9 cellular contexts compared by ENCODE assay signal in genomic region chr1:206699626-206700025, GRCh38. TPM values are rescaled to one million over a fixed set of nuclear protein-coding genes. Genes with fewer than 3 reads are reported as not detected.
DNase-seq lines count a peak whose midpoint lies in the region; ATAC-seq and TF ChIP-seq lines count a peak whose summit lies in the region.
"Had no signal": no experiment of that assay in that cellular context is flagged by ENCODE, and none has a peak within 500 bp of the region (broad histone marks: within the 10 kb centered on the region; RNA-seq: fewer than 3 reads in every experiment).

No MANE protein-coding gene starts in this region.

- no peaks in the 10 kb centered on the region for H3K27me3 Mint-ChIP-seq in CD4-positive, alpha-beta memory T cell

- H3K9me3 ChIP-seq in CD4-positive, alpha-beta memory T cell (ENCODE audit: control insufficient read depth in 1 of 2, low read length in 2 of 2), result no peaks in the 10 kb centered on the region
- H3K9me3 ChIP-seq in fibroblast of lung (ENCODE audit: control insufficient read depth, insufficient read depth, low read depth, low read length) (no peaks in the 10 kb centered on the region), osteoblast (ENCODE audit: low read depth, low read length) (no peaks in the 10 kb centered on the region)

- peaks cover 19 to 43% of the 10 kb centered on the region in 2 donors for H3K36me3 Mint-ChIP-seq in CD4-positive, alpha-beta memory T cell

- no peaks in the 10 kb centered on the region for H3K9me3 Mint-ChIP-seq in CD4-positive, alpha-beta memory T cell

- no peak overlapping the region for H3K9ac ChIP-seq in fibroblast of lung (ENCODE audit: insufficient read depth, low read length)

- DNase-seq in CD4-positive, alpha-beta memory T cell, result no peak
- DNase-seq in NOMO-1 treated with DMSO at 0.1 percent for 48 hours (lab: John Stamatoyannopoulos, UW; ENCODE audit: unreplicated experiment), result peak; percentile 49
- DNase-seq in fibroblast of lung (ENCODE audit: low read depth in 2 of 2), result peak in 1 of 2 donors; percentile 78
- no peak for DNase-seq in osteoblast (ENCODE audit: insufficient read length, low spot score, missing footprints)
- no peak for DNase-seq in activated CD8-positive, alpha-beta memory T cell treated with anti-CD3 and anti-CD28 coated beads, Interleukin-2, amount 50 U/mL, for 4 hours
- DNase-seq in NCI-H1436 treated with DMSO at 0.1 percent for 48 hours (lab: John Stamatoyannopoulos, UW), result no peak
- DNase-seq in COLO668 (lab: John Stamatoyannopoulos, UW; ENCODE audit: unreplicated experiment), result no peak

- CTCF ChIA-PET in CD4-positive, alpha-beta memory T cell (lab: Charles Lee; ENCODE audit: partially characterized antibody), result interaction anchor here (0.7 to 1.5 kb wide), 2 partner anchors 10 to 27 kb away, joined by 3 to 6 read pairs; no protein-coding TSS in a partner anchor

- ATAC-seq in GM21381 (IDR thresholded peaks at IDR 0.05; ENCODE audit: unreplicated experiment), result no peak

- intact Hi-C loops in CD4-positive, alpha-beta memory T cell (cut with micrococcal nuclease), result no loop called here

- H3K27ac ChIP-seq in CD4-positive, alpha-beta memory T cell (ENCODE audit: low read depth, low read length), result no peak overlapping the region
- H3K27ac ChIP-seq in fibroblast of lung (ENCODE audit: insufficient read depth, low read length), result peak overlapping the region; percentile 22
- peak overlapping the region; percentile 64 for H3K27ac ChIP-seq in osteoblast (ENCODE audit: low read depth, low read length)
- H3K27ac ChIP-seq: SK-N-MC had no signal

- peak overlapping the region in 3 of 8 donors; percentile 3 to 71 (median 64) for H3K4me3 Mint-ChIP-seq in CD4-positive, alpha-beta memory T cell

- H3K4me1 Mint-ChIP-seq in CD4-positive, alpha-beta memory T cell, result peaks cover 62 to 96% (median 83%) of the 10 kb centered on the region in 4 donors

- peaks cover 21% of the 10 kb centered on the region for H3K36me3 ChIP-seq in CD4-positive, alpha-beta memory T cell (ENCODE audit: insufficient read depth, low read length)
- peaks cover 5% of the 10 kb centered on the region for H3K36me3 ChIP-seq in fibroblast of lung (ENCODE audit: control insufficient read depth, insufficient read depth, low read length)
- H3K36me3 ChIP-seq in osteoblast (ENCODE audit: insufficient read depth, low read length), result peaks cover 14% of the 10 kb centered on the region

- TF ChIP-seq CTCF in fibroblast of lung (conservative IDR thresholded peaks at IDR 0.05 in 1 of 2, IDR thresholded peaks at IDR 0.05 in 1 of 2; ENCODE audit: low read depth in 1 of 2, low read length in 2 of 2), result no peak
- TF ChIP-seq CTCF in osteoblast (IDR thresholded peaks at IDR 0.05; ENCODE audit: extremely low read depth, low read depth, low read length), result no peak

- POLR2A ChIA-PET in CD4-positive, alpha-beta memory T cell (lab: Charles Lee; ENCODE audit: partially characterized antibody), result interaction anchor here (1.1 kb wide), 1 partner anchor 15 kb away, joined by 3 read pairs; no protein-coding TSS in a partner anchor

- H3K79me2 ChIP-seq in fibroblast of lung (ENCODE audit: control insufficient read depth, insufficient read depth, low read length) (peaks cover 97% of the 10 kb centered on the region), osteoblast (ENCODE audit: insufficient read depth, low read length) (peaks cover 100% of the 10 kb centered on the region)

- no peaks in the 10 kb centered on the region for H3K27me3 ChIP-seq in CD4-positive, alpha-beta memory T cell (ENCODE audit: insufficient read depth, low read length)
- no peaks in the 10 kb centered on the region for H3K27me3 ChIP-seq in fibroblast of lung (ENCODE audit: control insufficient read depth, insufficient read depth, low read length)
- H3K27me3 ChIP-seq in osteoblast (ENCODE audit: insufficient read depth, low read length), result no peaks in the 10 kb centered on the region

- H3K4me1 ChIP-seq in CD4-positive, alpha-beta memory T cell (ENCODE audit: insufficient read depth, low read length), result peaks cover 58% of the 10 kb centered on the region
- H3K4me1 ChIP-seq in fibroblast of lung (ENCODE audit: control insufficient read depth, extremely low read depth, insufficient read depth, low read length), result peaks cover 13% of the 10 kb centered on the region
- H3K4me1 ChIP-seq in osteoblast (ENCODE audit: insufficient read depth, low read length), result peaks cover 18% of the 10 kb centered on the region

- H2AFZ ChIP-seq in fibroblast of lung (ENCODE audit: low read length), result no peak overlapping the region
- H2AFZ ChIP-seq in osteoblast (ENCODE audit: low read length), result no peak overlapping the region

- H3K4me2 ChIP-seq in fibroblast of lung (ENCODE audit: extremely low read depth, insufficient read depth, low read length) (no peak overlapping the region), osteoblast (ENCODE audit: insufficient read depth, low read length) (no peak overlapping the region)

- H4K20me1 ChIP-seq in fibroblast of lung (ENCODE audit: control insufficient read depth, extremely low read depth, insufficient read depth, low read length) (peaks cover 3% of the 10 kb centered on the region), osteoblast (ENCODE audit: insufficient read depth, low read length) (peaks cover 98% of the 10 kb centered on the region)

- H3K27ac Mint-ChIP-seq in CD4-positive, alpha-beta memory T cell, result peak overlapping the region; percentile 77 to 90 (median 88)

- no peak overlapping the region for H3K4me3 ChIP-seq in CD4-positive, alpha-beta memory T cell (ENCODE audit: low read length in 2 of 2)
- H3K4me3 ChIP-seq in fibroblast of lung (replicated peaks in 1 of 4; ENCODE audit: control extremely low read depth in 1 of 4, insufficient read depth in 1 of 4, low read depth in 3 of 4, low read length in 4 of 4) (no peak overlapping the region), osteoblast (ENCODE audit: insufficient read depth, low read length) (no peak overlapping the region)
- H3K4me3 ChIP-seq: SK-N-MC had no signal

RNA-seq across cellular contexts. Expression of gene MAPKAPK2, which starts 14.9 kb away (rescaled TPM):
- 10 to 100 TPM; 71.7 to 72.8 TPM for total RNA-seq in CD4-positive, alpha-beta memory T cell
- 1 to 10 TPM; 1.3 to 3.9 TPM for polyA plus RNA-seq in CD4-positive, alpha-beta memory T cell
- 31.3 and 51.9 TPM in 2 replicates for total RNA-seq in fibroblast of lung
- polyA plus RNA-seq in fibroblast of lung, result 74.4 and 85.7 TPM in 2 replicates
- polyA plus RNA-seq in fibroblast of lung (2012), result 65.5 and 70.1 TPM in 2 replicates
- 138 and 201 TPM in 2 replicates for polyA minus RNA-seq in fibroblast of lung (ENCODE audit: low replicate concordance)
- 38.0 and 40.1 TPM in 2 replicates for total RNA-seq in osteoblast
